ENCODE assay signal across 8 cellular contexts in genomic region chr19:54162241-54162805, GRCh38. TPM values are rescaled to one million over a fixed set of nuclear protein-coding genes. Genes with fewer than 3 reads are reported as not detected.
DNase-seq lines count a peak whose midpoint lies in the region; ATAC-seq and TF ChIP-seq lines count a peak whose summit lies in the region.

No MANE protein-coding gene starts in this region.

- ATAC-seq in GM19351 (IDR thresholded peaks at IDR 0.05; ENCODE audit: unreplicated experiment) (no peak), HG02623 (IDR thresholded peaks at IDR 0.05; ENCODE audit: unreplicated experiment) (no peak)

- intact Hi-C loops in lower leg skin (cut with DNase I; ENCODE audit: low total_unique reads), result no loop called here

- H3K27ac ChIP-seq in coronary artery, result no peak overlapping the region

- WGBS in lower leg skin, 2 donors, result 1 to 2% methylated on average over 28 to 33 of the region's 35 CpGs

- H3K4me3 ChIP-seq in coronary artery (peak overlapping the region; percentile 57), lower leg skin (ENCODE audit: low read depth, poor library complexity, severe bottlenecking) (no peak overlapping the region)

- DNase-seq in Daoy (ENCODE audit: low read depth) (peak; percentile 54), NCI-H2029 treated with DMSO at 0.1 percent for 48 hours (lab: John Stamatoyannopoulos, UW) (peak; percentile 41), coronary artery (ENCODE audit: low spot score) (peak; percentile 88), lower leg skin (ENCODE audit: low spot score in 2 of 2) (peak; percentile 81 to 96)
- DNase-seq in activated CD4-positive, alpha-beta T cell treated with anti-CD3 and anti-CD28 coated beads for 4 hours, result peak; percentile 84 to 86
- DNase-seq in stimulated activated CD4-positive, alpha-beta T cell treated with anti-CD3 and anti-CD28 coated beads, Interleukin-4, amount 100 ng/mL, for 48 hours (ENCODE audit: low read depth in 2 of 2), result peak; percentile 80 to 85

- TF ChIP-seq POLR2A in lower leg skin (IDR thresholded peaks at IDR 0.05), result no peak

- TF ChIP-seq CTCF in coronary artery (IDR thresholded peaks at IDR 0.05) (no peak), lower leg skin (IDR thresholded peaks at IDR 0.05) (no peak)

RNA-seq across cellular contexts. Expression of gene LENG1, which starts 2.8 kb away (rescaled TPM):
- 15.6 and 21.3 TPM in 2 replicates for total RNA-seq in Daoy (2014; rRNA removed; shearing (Covaris generic))
- 1 to 10 TPM; 6.0 to 8.4 (median 6.6) TPM for total RNA-seq in lower leg skin

RNA-seq across cellular contexts. Expression of gene TMC4, which starts 10.6 kb away (rescaled TPM):
- 0.06 TPM in 1 of 2 replicates, not detected in the other for total RNA-seq in Daoy (2014; rRNA removed; shearing (Covaris generic))
- 1 to 10 TPM; 2.4 to 9.3 (median 6.3) TPM for total RNA-seq in lower leg skin

RNA-seq across cellular contexts. Expression of gene CNOT3, which starts 24.8 kb away (rescaled TPM):
- 10.9 and 14.0 TPM in 2 replicates for total RNA-seq in Daoy (2014; rRNA removed; shearing (Covaris generic))
- total RNA-seq in lower leg skin, result 10 to 100 TPM; 19.5 to 56.9 (median 37.1) TPM

RNA-seq across cellular contexts. Expression of gene MBOAT7, which starts 27.1 kb away (rescaled TPM):
- 74.9 and 89.3 TPM in 2 replicates for total RNA-seq in Daoy (2014; rRNA removed; shearing (Covaris generic))
- total RNA-seq in lower leg skin, result 100 to 1,000 TPM in 1 of 4 donors, 10 to 100 TPM in 3; 57.4 to 117 (median 62.2) TPM

RNA-seq across cellular contexts. Expression of gene TSEN34, which starts 28.8 kb away (rescaled TPM):
- 88.1 and 141 TPM in 2 replicates for total RNA-seq in Daoy (2014; rRNA removed; shearing (Covaris generic))
- total RNA-seq in lower leg skin, result 100 to 1,000 TPM in 2 of 4 donors, 10 to 100 TPM in 2; 80.5 to 118 (median 107) TPM
